Comparison of ENCODE assay signal across 28 cellular contexts in the genomic region with DNA sequence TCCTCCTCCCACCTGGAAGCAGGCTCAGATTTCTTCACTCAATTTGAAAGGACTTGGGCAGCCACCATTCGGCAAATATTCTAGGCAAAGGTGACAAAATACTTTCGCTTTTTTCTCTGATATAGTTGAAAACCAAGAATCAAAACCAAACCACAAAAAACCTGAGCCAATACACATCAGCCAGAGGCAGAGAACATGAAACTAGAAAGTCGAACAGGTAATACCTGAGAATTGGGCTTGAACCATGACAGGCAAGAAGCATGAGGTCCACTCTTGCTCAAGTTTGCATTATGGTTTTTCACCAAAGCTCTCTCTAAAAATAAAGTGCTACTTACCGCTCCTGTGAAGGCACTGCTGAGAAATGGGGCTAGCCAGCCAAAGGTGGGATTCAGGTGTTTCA. TPM values are rescaled to one million over a fixed set of nuclear protein-coding genes. Genes with fewer than 3 reads are reported as not detected.
A peak's percentile ranks its signal among the peaks of the same experiment; 100 is the strongest.
DNase-seq lines count a peak whose midpoint lies in the region; ATAC-seq and TF ChIP-seq lines count a peak whose summit lies in the region.
"Had no signal": no experiment of that assay in that cellular context is flagged by ENCODE, and none has a peak within 500 bp of the region (broad histone marks: within the 10 kb centered on the region; RNA-seq: fewer than 3 reads in every experiment).

No MANE protein-coding gene starts in this region.

- intact Hi-C loops in Right ventricle myocardium superior (cut with DNase I), result no loop called here

- no peak overlapping the region for H3K27ac Mint-ChIP-seq in stimulated activated memory B cell treated with anti-CD40 and anti-IgM and Interleukin-4, amounts not matched to agents 10 μg/mL and 1 μg/mL and 100 μg/mL, for 72 hours
- H3K27ac Mint-ChIP-seq: activated B cell treated with CpG ODN at 0.5 μM for 24 hours; activated CD4-positive, alpha-beta memory T cell treated with anti-CD3 and anti-CD28 coated beads for 36 hours; B cell; CD8-positive, alpha-beta memory T cell had no signal

- ATAC-seq in GM18868 (IDR thresholded peaks at IDR 0.05; ENCODE audit: unreplicated experiment) (peak; percentile 68), GM21717 (IDR thresholded peaks at IDR 0.05; ENCODE audit: unreplicated experiment) (peak; percentile 58), HG03442 (IDR thresholded peaks at IDR 0.05; ENCODE audit: unreplicated experiment) (peak; percentile 65), Right ventricle myocardium superior (ENCODE audit: poor library complexity) (no peak)
- ATAC-seq in stimulated activated memory B cell treated with anti-CD40 and anti-IgM and Interleukin-4, amounts not matched to agents 10 μg/mL and 1 μg/mL and 100 μg/mL, for 72 hours, result no peak
- ATAC-seq: A549; HepG2; lower lobe of right lung; Right ventricle myocardium inferior; sciatic nerve; stimulated activated naive CD8-positive, alpha-beta T cell treated with anti-CD3 and anti-CD28 coated beads, Interleukin-15, Interleukin-2, amounts not matched to agents 100 U/mL and 50 U/mL, for 24 hours had no signal

- peaks cover 18% of the 10 kb centered on the region for H3K27me3 Mint-ChIP-seq in stimulated activated memory B cell treated with anti-CD40 and anti-IgM and Interleukin-4, amounts not matched to agents 10 μg/mL and 1 μg/mL and 100 μg/mL, for 72 hours

- no peak for TF ChIP-seq CTCF in GM12864 (IDR thresholded peaks at IDR 0.05; ENCODE audit: low read depth, low read length, missing control alignments)

- no peaks in the 10 kb centered on the region for H3K36me3 Mint-ChIP-seq in stimulated activated memory B cell treated with anti-CD40 and anti-IgM and Interleukin-4, amounts not matched to agents 10 μg/mL and 1 μg/mL and 100 μg/mL, for 72 hours
- H3K36me3 Mint-ChIP-seq: activated CD4-positive, alpha-beta memory T cell treated with anti-CD3 and anti-CD28 coated beads for 36 hours; CD8-positive, alpha-beta memory T cell had no signal

- H3K4me3 ChIP-seq in GM12864 (ENCODE audit: low read depth, low read length), result no peak overlapping the region
- H3K4me3 ChIP-seq: A549, lower lobe of right lung, thoracic aorta, uterus had no signal

- no peak overlapping the region for H3K4me3 Mint-ChIP-seq in stimulated activated memory B cell treated with anti-CD40 and anti-IgM and Interleukin-4, amounts not matched to agents 10 μg/mL and 1 μg/mL and 100 μg/mL, for 72 hours
- H3K4me3 Mint-ChIP-seq: activated B cell treated with CpG ODN at 0.5 μM for 24 hours; activated CD4-positive, alpha-beta memory T cell treated with anti-CD3 and anti-CD28 coated beads for 36 hours; B cell; CD8-positive, alpha-beta memory T cell; central memory CD8-positive, alpha-beta T cell; neural crest cell had no signal

- DNase-seq in GM12864 (ENCODE audit: low read depth) (peak; percentile 36), Right ventricle myocardium superior (no peak), NCI-H226 (no peak), A172 (ENCODE audit: low spot score) (no peak)
- DNase-seq: activated B cell treated with CpG ODN at 0.5 μM for 24 hours; activated CD4-positive, alpha-beta memory T cell treated with anti-CD3 and anti-CD28 coated beads for 36 hours; CD8-positive, alpha-beta memory T cell; lower lobe of right lung; NCI-H1092; NCI-H2029 treated with DMSO at 0.1 percent for 48 hours; NCI-H446; OCI-M1; stimulated activated CD4-positive, alpha-beta T cell treated with anti-CD3 and anti-CD28 coated beads, Interleukin-4, amount 100 ng/mL, for 4 hours; stimulated activated naive CD8-positive, alpha-beta T cell treated with anti-CD3 and anti-CD28 coated beads, Interleukin-15, Interleukin-2, amounts not matched to agents 100 U/mL and 50 U/mL, for 24 hours; T-helper 9 cell; uterus had no signal

- no peaks in the 10 kb centered on the region for H3K4me1 Mint-ChIP-seq in stimulated activated memory B cell treated with anti-CD40 and anti-IgM and Interleukin-4, amounts not matched to agents 10 μg/mL and 1 μg/mL and 100 μg/mL, for 72 hours
- H3K4me1 Mint-ChIP-seq: activated B cell treated with CpG ODN at 0.5 μM for 24 hours; B cell; central memory CD8-positive, alpha-beta T cell had no signal

- H3K9me3 Mint-ChIP-seq in stimulated activated memory B cell treated with anti-CD40 and anti-IgM and Interleukin-4, amounts not matched to agents 10 μg/mL and 1 μg/mL and 100 μg/mL, for 72 hours, result no peaks in the 10 kb centered on the region
- H3K9me3 Mint-ChIP-seq: activated B cell treated with CpG ODN at 0.5 μM for 24 hours; activated CD4-positive, alpha-beta memory T cell treated with anti-CD3 and anti-CD28 coated beads for 36 hours; CD8-positive, alpha-beta memory T cell; central memory CD8-positive, alpha-beta T cell; neural crest cell had no signal

RNA-seq across cellular contexts. Expression of gene LDLRAD3, which starts 26.2 kb away (rescaled TPM):
- 1.2 TPM for total RNA-seq in Right ventricle myocardium superior
- 10.7 and 14.6 TPM in 2 replicates for total RNA-seq in A172 (2014; rRNA removed; shearing (Covaris generic))
- total RNA-seq: activated B cell treated with CpG ODN at 0.5 μM for 24 hours, B cell had no signal

Comparison
In these comparisons a context has a peak if more than half of its experiments do, and no peak if none do; other contexts are left out.
1. ATAC-seq: peak in GM18868 (single experiment), GM21717 (single experiment) and HG03442 (single experiment); none in Right ventricle myocardium superior (single experiment) and stimulated activated memory B cell treated with anti-CD40 and anti-IgM and Interleukin-4, amounts not matched to agents 10 μg/mL and 1 μg/mL and 100 μg/mL, for 72 hours (single experiment).